ENCODE assay signal across 1 cellular context in the genomic region with DNA sequence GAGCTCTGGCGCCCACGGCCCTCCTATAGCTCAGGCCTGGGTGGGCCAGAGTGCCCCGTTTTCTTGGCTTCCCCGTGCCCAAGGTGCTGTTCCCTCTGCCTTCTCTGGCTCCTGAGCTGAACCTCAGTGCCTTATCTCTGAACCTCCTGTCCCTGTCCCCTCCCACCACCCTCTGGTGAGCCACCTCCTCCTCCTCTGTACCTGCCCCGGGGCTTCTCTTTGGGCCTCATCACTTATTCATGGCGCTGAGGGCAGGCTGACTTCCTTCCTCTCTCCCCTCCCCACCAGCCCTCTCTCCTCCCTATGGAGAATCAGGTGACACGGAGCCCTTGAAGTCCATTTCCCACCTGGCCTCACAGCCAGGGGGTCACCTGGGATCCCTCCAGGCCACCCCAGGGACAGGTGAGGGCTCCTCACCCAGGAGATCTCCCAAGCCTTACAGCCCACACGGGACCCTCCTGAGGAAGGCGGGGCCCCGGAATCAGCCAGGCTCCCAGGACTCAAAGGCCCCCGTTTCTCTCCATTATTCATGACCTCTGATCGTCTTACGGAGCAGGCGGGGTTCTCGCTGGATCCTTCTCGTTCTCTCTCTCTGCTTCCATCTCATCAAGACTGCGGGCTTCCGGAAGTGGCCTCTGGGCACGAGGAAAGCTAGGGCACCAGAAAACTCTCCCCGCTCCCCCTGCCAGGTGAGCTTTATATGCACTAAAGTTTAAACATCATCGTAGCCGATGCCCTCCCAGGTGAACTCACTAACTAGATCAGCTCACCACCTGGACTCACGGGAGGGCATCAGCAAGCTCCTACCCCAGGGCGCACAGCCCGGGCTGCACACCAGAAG.
TF ChIP-seq lines count a peak whose summit lies in the region.

Gene LOXHD1 (minus strand): TSS at position 106 of the 841 bp plus-strand sequence. CDS start 187 bp downstream, outside the sequence.

TF ChIP-seq in HepG2, 621 proteins besides CTCF, POLR2A, EP300 and RAD21:
- TF ChIP-seq SNAPC2 (CRISPR knock-in tag; IDR thresholded peaks at IDR 0.05): no peak
- TF ChIP-seq SIN3B (IDR thresholded peaks at IDR 0.05; ENCODE audit: low read length): no peak
- TF ChIP-seq, protein P1, sequence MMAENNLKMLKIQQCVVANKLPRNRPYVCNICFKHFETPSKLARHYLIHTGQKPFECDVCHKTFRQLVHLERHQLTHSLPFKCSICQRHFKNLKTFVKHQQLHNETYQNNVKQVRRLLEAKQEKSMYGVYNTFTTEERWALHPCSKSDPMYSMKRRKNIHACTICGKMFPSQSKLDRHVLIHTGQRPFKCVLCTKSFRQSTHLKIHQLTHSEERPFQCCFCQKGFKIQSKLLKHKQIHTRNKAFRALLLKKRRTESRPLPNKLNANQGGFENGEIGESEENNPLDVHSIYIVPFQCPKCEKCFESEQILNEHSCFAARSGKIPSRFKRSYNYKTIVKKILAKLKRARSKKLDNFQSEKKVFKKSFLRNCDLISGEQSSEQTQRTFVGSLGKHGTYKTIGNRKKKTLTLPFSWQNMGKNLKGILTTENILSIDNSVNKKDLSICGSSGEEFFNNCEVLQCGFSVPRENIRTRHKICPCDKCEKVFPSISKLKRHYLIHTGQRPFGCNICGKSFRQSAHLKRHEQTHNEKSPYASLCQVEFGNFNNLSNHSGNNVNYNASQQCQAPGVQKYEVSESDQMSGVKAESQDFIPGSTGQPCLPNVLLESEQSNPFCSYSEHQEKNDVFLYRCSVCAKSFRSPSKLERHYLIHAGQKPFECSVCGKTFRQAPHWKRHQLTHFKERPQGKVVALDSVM (CRISPR knock-in tag; IDR thresholded peaks at IDR 0.05): no peak
- no peak for TF ChIP-seq KDM6A (CRISPR knock-in tag; IDR thresholded peaks at IDR 0.05; ENCODE audit: low read depth)
- no peak for TF ChIP-seq RFX3 (CRISPR knock-in tag; IDR thresholded peaks at IDR 0.05)
- no peak for TF ChIP-seq ZC3H13 (CRISPR knock-in tag; IDR thresholded peaks at IDR 0.05)
- no peak for TF ChIP-seq RNF2 (conservative IDR thresholded peaks at IDR 0.05; ENCODE audit: low read depth)
- no peak for TF ChIP-seq ZBED4 (CRISPR knock-in tag; IDR thresholded peaks at IDR 0.05; ENCODE audit: borderline replicate concordance)
- TF ChIP-seq NFIC (IDR thresholded peaks at IDR 0.05; ENCODE audit: low read length): no peak
- no peak for TF ChIP-seq ZMYM4 (CRISPR knock-in tag; IDR thresholded peaks at IDR 0.05)
- no peak for TF ChIP-seq ZNF691 (CRISPR knock-in tag; IDR thresholded peaks at IDR 0.05; ENCODE audit: borderline replicate concordance, low read depth)
- no peak for TF ChIP-seq KLF16 (CRISPR knock-in tag; IDR thresholded peaks at IDR 0.05)
- no peak for TF ChIP-seq ZNF776 (CRISPR knock-in tag; IDR thresholded peaks at IDR 0.05)
- no peak for TF ChIP-seq SSRP1 (CRISPR knock-in tag; IDR thresholded peaks at IDR 0.05)
- TF ChIP-seq ZNF510 (CRISPR knock-in tag; IDR thresholded peaks at IDR 0.05; ENCODE audit: low read depth): no peak
- no peak for TF ChIP-seq AGO1 (IDR thresholded peaks at IDR 0.05; ENCODE audit: low read depth, low read length, poor library complexity, severe bottlenecking)
- TF ChIP-seq CCDC6 (CRISPR knock-in tag; IDR thresholded peaks at IDR 0.05): no peak
